8 cellular contexts compared by ENCODE assay signal in the genomic region with DNA sequence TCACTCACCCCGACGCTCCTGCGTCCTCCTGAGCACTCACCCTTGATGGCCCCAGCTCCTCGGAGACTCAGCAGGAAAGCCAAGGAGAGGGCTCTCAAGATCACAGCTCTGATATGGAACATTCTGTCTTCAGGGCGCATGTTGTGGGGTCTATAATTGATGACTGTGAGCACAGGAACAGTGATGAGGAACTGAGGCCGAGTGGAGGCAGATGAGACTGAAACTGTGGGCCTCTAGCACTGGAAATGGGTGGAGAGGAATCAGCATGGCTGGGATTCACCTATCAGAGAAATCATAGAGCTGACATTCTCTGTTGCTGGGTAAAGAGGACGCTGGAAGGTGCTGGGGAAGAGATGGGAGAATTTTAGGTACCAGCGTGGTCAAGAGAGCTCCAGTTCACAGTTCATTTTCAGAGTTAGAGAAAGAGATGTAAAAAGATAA. TPM values are rescaled to one million over a fixed set of nuclear protein-coding genes. Genes with fewer than 3 reads are reported as not detected.
DNase-seq lines count a peak whose midpoint lies in the region; ATAC-seq, FAIRE-seq and TF ChIP-seq lines count a peak whose summit lies in the region.

TSS of gene HLA-DPA1 (minus strand) at position 219 of the 441 bp plus-strand sequence.

- 0 out of 2 replicates have a peak, but pooled peaks cover 2% of the 10 kb centered on the region for H4K20me1 ChIP-seq in DND-41 (ENCODE audit: insufficient read depth, low read length)

- H3K4me1 ChIP-seq in DND-41 (ENCODE audit: insufficient read depth, low read length): no peaks in the 10 kb centered on the region

- peak within 1 kb of the TSS; percentile 89 for H3K4me3 Mint-ChIP-seq in natural killer cell

- no peak for TF ChIP-seq CTCF in DND-41 (IDR thresholded peaks at IDR 0.05; ENCODE audit: borderline replicate concordance, extremely low read depth, low read length, poor library complexity, severe bottlenecking)
- TF ChIP-seq CTCF in epithelial cell of esophagus (IDR thresholded peaks at IDR 0.05; ENCODE audit: insufficient read depth, low read depth, low read length, missing control alignments): no peak
- TF ChIP-seq CTCF in natural killer cell (IDR thresholded peaks at IDR 0.05): no peak

- no peak within 1 kb of the TSS for H3K4me2 ChIP-seq in DND-41 (ENCODE audit: insufficient read depth, low read length)

- no peak for DNase-seq in DND-41
- DNase-seq in epithelial cell of esophagus (ENCODE audit: low read depth): peak; percentile 39
- peak; percentile 24 for DNase-seq in natural killer cell
- no peak for DNase-seq in SHP77 (lab: John Stamatoyannopoulos, UW)
- DNase-seq in dedifferentiated amniotic fluid mesenchymal stem cell (ENCODE audit: extremely low spot score): no peak

- peaks cover 63 to 64% of the 10 kb centered on the region in 2 donors for H3K4me1 Mint-ChIP-seq in natural killer cell

- H3K9me3 ChIP-seq in DND-41 (ENCODE audit: insufficient read depth, low read length, severe bottlenecking): no peaks in the 10 kb centered on the region

- H2AFZ ChIP-seq in DND-41 (ENCODE audit: low read depth, low read length): no peak within 1 kb of the TSS

- peaks cover 0 to 9% of the 10 kb centered on the region in 2 donors for H3K27me3 Mint-ChIP-seq in natural killer cell (ENCODE audit: low read depth in 2 of 2)

- H3K79me2 ChIP-seq in DND-41 (ENCODE audit: insufficient read depth, low read length): no peaks in the 10 kb centered on the region

- peaks cover 5% of the 10 kb centered on the region for H3K36me3 Mint-ChIP-seq in natural killer cell

- peak; percentile 73 for FAIRE-seq in TTC549 (lab: Jason Lieb, UNC)

- H3K27me3 ChIP-seq in DND-41 (ENCODE audit: insufficient read depth, low read length, poor library complexity): peaks cover 62% of the 10 kb centered on the region

- H3K4me3 ChIP-seq in DND-41 (ENCODE audit: low read depth in 1 of 2, low read length in 2 of 2) (no peak within 1 kb of the TSS), epithelial cell of esophagus (ENCODE audit: low read length) (no peak within 1 kb of the TSS)

- no peaks in the 10 kb centered on the region for H3K9me3 Mint-ChIP-seq in natural killer cell

- H3K36me3 ChIP-seq in DND-41 (ENCODE audit: insufficient read depth, low read length): no peaks in the 10 kb centered on the region

- H3K27ac Mint-ChIP-seq in natural killer cell: peak within 1 kb of the TSS; percentile 82

- intact Hi-C loops in natural killer cell (cut with micrococcal nuclease): no loop called here

- H3K9ac ChIP-seq in DND-41 (ENCODE audit: low read depth, low read length): no peak within 1 kb of the TSS

- peak; percentile 44; the same call in 1 of the 3 replicates for ATAC-seq in DND-41 (ENCODE audit: insufficient read depth, low read depth)
- peak; percentile 77 for ATAC-seq in GM19351 (IDR thresholded peaks at IDR 0.05; ENCODE audit: unreplicated experiment)
- peak; percentile 62 for ATAC-seq in HG03432 (IDR thresholded peaks at IDR 0.05; ENCODE audit: unreplicated experiment)
- ATAC-seq in natural killer cell: peak; percentile 78 to 83 (median 80)

- H3K27ac ChIP-seq in DND-41 (ENCODE audit: low read length): no peak within 1 kb of the TSS

RNA-seq across cellular contexts. Expression of gene HLA-DPA1, which starts in this region (rescaled TPM):
- 100 to 1,000 TPM in 1 of 3 donors, 10 to 100 TPM in 2; 43.1 to 135 (median 73.5) TPM for total RNA-seq in natural killer cell

Comparison
In these comparisons a context has a peak if more than half of its experiments do, and no peak if none do; other contexts are left out.
1. DNase-seq: peak in epithelial cell of esophagus (single experiment) and natural killer cell (single experiment); none in DND-41 (single experiment), SHP77 (0 of 2) and dedifferentiated amniotic fluid mesenchymal stem cell (single experiment).
2. Peak in every context shown above with its lines, with median percentiles within 50 percentile points of each other: ATAC-seq.